Comparison of ENCODE assay signal across 10 cellular contexts in genomic region chr2:147449323-147450080, GRCh38.
DNase-seq lines count a peak whose midpoint lies in the region; ATAC-seq and TF ChIP-seq lines count a peak whose summit lies in the region.
"Had no signal": no experiment of that assay in that cellular context is flagged by ENCODE, and none has a peak within 500 bp of the region (broad histone marks: within the 10 kb centered on the region; RNA-seq: fewer than 3 reads in every experiment).

No MANE protein-coding gene starts in this region.

- peak; percentile 2 to 30 for DNase-seq in stimulated activated CD4-positive, alpha-beta T cell treated with anti-CD3 and anti-CD28 coated beads, Interleukin-2, amount 100 ng/mL, for 24 hours
- no peak for DNase-seq in stimulated activated CD4-positive, alpha-beta T cell treated with anti-CD3 and anti-CD28 coated beads, Interleukin-12 subunit alpha, Interleukin-12 subunit beta, amount 100 ng/mL, for 4 hours
- DNase-seq in head of caudate nucleus (peak in 26 of 42 donors; percentile 3 to 66 (median 20)), tibial nerve (ENCODE audit: low spot score in 2 of 2) (no peak), gastrocnemius medialis (no peak), stomach (no peak), body of pancreas (no peak)
- DNase-seq: colonic mucosa, NCI-H187 had no signal

- in situ Hi-C loops in gastrocnemius medialis (cut with MboI; ENCODE audit: low sequenced_read_pairs in 4 of 4), result no loop called here

- no peaks in the 10 kb centered on the region for H3K9me3 ChIP-seq in tibial nerve
- H3K9me3 ChIP-seq in gastrocnemius medialis, result no peaks in the 10 kb centered on the region
- no peaks in the 10 kb centered on the region for H3K9me3 ChIP-seq in stomach
- no peaks in the 10 kb centered on the region for H3K9me3 ChIP-seq in body of pancreas
- H3K9me3 ChIP-seq: colonic mucosa had no signal

- TF ChIP-seq EP300 in tibial nerve (IDR thresholded peaks at IDR 0.05), result no peak
- TF ChIP-seq EP300 in stomach (IDR thresholded peaks at IDR 0.05), result no peak

- H3K4me1 ChIP-seq in tibial nerve, result no peaks in the 10 kb centered on the region
- peaks cover 0 to 4% of the 10 kb centered on the region in 2 donors for H3K4me1 ChIP-seq in gastrocnemius medialis
- peaks cover 0 to 12% (median 4%) of the 10 kb centered on the region in 4 donors for H3K4me1 ChIP-seq in stomach
- peaks cover 11% of the 10 kb centered on the region for H3K4me1 ChIP-seq in body of pancreas
- H3K4me1 ChIP-seq: colonic mucosa had no signal

- intact Hi-C loops in head of caudate nucleus (cut with DNase I) (no loop called here), gastrocnemius medialis (cut with DNase I; ENCODE audit: low total_unique reads) (no loop called here), stomach (cut with DNase I; ENCODE audit: low total_unique reads) (no loop called here), body of pancreas (cut with DNase I) (no loop called here)

- no peak for TF ChIP-seq CTCF in VCaP (conservative IDR thresholded peaks at IDR 0.05)
- no peak for TF ChIP-seq CTCF in tibial nerve (IDR thresholded peaks at IDR 0.05)
- no peak for TF ChIP-seq CTCF in gastrocnemius medialis (IDR thresholded peaks at IDR 0.05 in 4 of 5, conservative IDR thresholded peaks at IDR 0.05 in 1 of 5)
- TF ChIP-seq CTCF in stomach (IDR thresholded peaks at IDR 0.05), result no peak
- no peak for TF ChIP-seq CTCF in body of pancreas (IDR thresholded peaks at IDR 0.05)

- peak overlapping the region; percentile 42 for H3K27ac ChIP-seq in VCaP
- H3K27ac ChIP-seq in tibial nerve, result no peak overlapping the region
- H3K27ac ChIP-seq in gastrocnemius medialis, result no peak overlapping the region
- no peak overlapping the region for H3K27ac ChIP-seq in stomach
- H3K27ac ChIP-seq in body of pancreas, result no peak overlapping the region
- H3K27ac ChIP-seq: colonic mucosa had no signal

- TF ChIP-seq POLR2A in tibial nerve (IDR thresholded peaks at IDR 0.05), result no peak
- no peak for TF ChIP-seq POLR2A in gastrocnemius medialis (IDR thresholded peaks at IDR 0.05)
- TF ChIP-seq POLR2A in stomach (IDR thresholded peaks at IDR 0.05), result no peak
- TF ChIP-seq POLR2A in body of pancreas (IDR thresholded peaks at IDR 0.05), result no peak

- no peak for ATAC-seq in gastrocnemius medialis
- no peak for ATAC-seq in body of pancreas

- 60 to 62% methylated on average over 8 of the region's 8 CpGs for WGBS in tibial nerve, 2 donors
- 25 to 45% (median 35%) methylated on average over 8 of the region's 8 CpGs for WGBS in stomach, 5 donors
- 24 to 38% methylated on average over 8 of the region's 8 CpGs for WGBS in body of pancreas, 2 donors

- H3K27me3 ChIP-seq in tibial nerve (no peaks in the 10 kb centered on the region), gastrocnemius medialis (no peaks in the 10 kb centered on the region), stomach (no peaks in the 10 kb centered on the region), body of pancreas (no peaks in the 10 kb centered on the region)
- H3K27me3 ChIP-seq: colonic mucosa had no signal

- H3K36me3 ChIP-seq in tibial nerve, result no peaks in the 10 kb centered on the region
- H3K36me3 ChIP-seq in gastrocnemius medialis, result no peaks in the 10 kb centered on the region
- H3K36me3 ChIP-seq in stomach, result no peaks in the 10 kb centered on the region
- no peaks in the 10 kb centered on the region for H3K36me3 ChIP-seq in body of pancreas (replicated peaks in 1 of 2; ENCODE audit: insufficient read depth in 1 of 2, low read depth in 2 of 2)
- H3K36me3 ChIP-seq: colonic mucosa had no signal

- H3K4me3 ChIP-seq in tibial nerve (no peak overlapping the region), gastrocnemius medialis (no peak overlapping the region), stomach (no peak overlapping the region), body of pancreas (no peak overlapping the region)
- H3K4me3 ChIP-seq: colonic mucosa had no signal

Comparison
In these comparisons a context has a peak if more than half of its experiments do, and no peak if none do; other contexts are left out.
1. DNase-seq: peak in stimulated activated CD4-positive, alpha-beta T cell treated with anti-CD3 and anti-CD28 coated beads, Interleukin-2, amount 100 ng/mL, for 24 hours (2 of 2) and head of caudate nucleus (26 of 42); none in stimulated activated CD4-positive, alpha-beta T cell treated with anti-CD3 and anti-CD28 coated beads, Interleukin-12 subunit alpha, Interleukin-12 subunit beta, amount 100 ng/mL, for 4 hours (single experiment), tibial nerve (0 of 2), gastrocnemius medialis (0 of 2), stomach (single experiment) and body of pancreas (0 of 4).